Comparison of ENCODE assay signal across 19 cellular contexts in genomic region chrX:80181079-80181478, GRCh38.
DNase-seq lines count a peak whose midpoint lies in the region; TF ChIP-seq lines count a peak whose summit lies in the region.
"Had no signal": no experiment of that assay in that cellular context is flagged by ENCODE, and none has a peak within 500 bp of the region (broad histone marks: within the 10 kb centered on the region; RNA-seq: fewer than 3 reads in every experiment).

No MANE protein-coding gene starts in this region.

- H3K9ac ChIP-seq in KMS-11 (no peak overlapping the region), mammary epithelial cell (ENCODE audit: insufficient read depth, low read length) (no peak overlapping the region)

- whole genome bisulfite sequencing in mammary epithelial cell (ENCODE audit: low coverage, missing lambda C conversion rate) = 40% methylated on average over 1 of the region's 1 CpG

- intact Hi-C loops in mammary epithelial cell (cut with micrococcal nuclease) = no loop called here

- H3K27me3 ChIP-seq in KMS-11 (ENCODE audit: insufficient read depth, low read depth) (no peaks in the 10 kb centered on the region), mammary epithelial cell (ENCODE audit: insufficient read depth, low read length) (no peaks in the 10 kb centered on the region)

- H2AFZ ChIP-seq in KMS-11 (ENCODE audit: low read depth) (no peak overlapping the region), mammary epithelial cell (ENCODE audit: low read depth, low read length) (no peak overlapping the region)

- H3K9me3 Mint-ChIP-seq in progenitor cell of endocrine pancreas (ENCODE audit: low read depth) = peaks cover 21% of the 10 kb centered on the region
- H3K9me3 Mint-ChIP-seq: CD4-positive, alpha-beta memory T cell; stimulated activated naive CD8-positive, alpha-beta T cell treated with anti-CD3 and anti-CD28 coated beads, Interleukin-15, amount 100 ng/mL, for 72 hours had no signal

- no peaks in the 10 kb centered on the region for H3K79me2 ChIP-seq in KMS-11 (ENCODE audit: insufficient read depth, low read depth)
- no peaks in the 10 kb centered on the region for H3K79me2 ChIP-seq in mammary epithelial cell (ENCODE audit: insufficient read depth, low read length)

- H3K36me3 ChIP-seq in KMS-11 (ENCODE audit: insufficient read depth) = no peaks in the 10 kb centered on the region
- H3K36me3 ChIP-seq in mammary epithelial cell (ENCODE audit: insufficient read depth, low read length) = no peaks in the 10 kb centered on the region

- H3K9me3 ChIP-seq in mammary epithelial cell (replicated peaks; ENCODE audit: insufficient read depth, low read length) = no peaks in the 10 kb centered on the region

- no peak overlapping the region for H3K27ac ChIP-seq in KMS-11
- H3K27ac ChIP-seq in mammary epithelial cell (ENCODE audit: insufficient read depth, low read depth, low read length) = no peak overlapping the region
- H3K27ac ChIP-seq: epithelial cell of prostate had no signal

- H3K4me1 ChIP-seq in KMS-11 (ENCODE audit: low read depth, poor library complexity, severe bottlenecking) (no peaks in the 10 kb centered on the region), mammary epithelial cell (ENCODE audit: insufficient read depth, low read length) (no peaks in the 10 kb centered on the region)

- H4K20me1 ChIP-seq in KMS-11 (ENCODE audit: insufficient read depth) = no peaks in the 10 kb centered on the region
- H4K20me1 ChIP-seq in mammary epithelial cell (ENCODE audit: insufficient read depth, low read length) = no peaks in the 10 kb centered on the region

- BruUV-seq in mammary epithelial cell (replicated peaks; lab: Mats Ljungman, UMichigan) = no TSS peak

- H3K4me2 ChIP-seq in KMS-11 (no peak overlapping the region), mammary epithelial cell (ENCODE audit: insufficient read depth, low read depth, low read length) (no peak overlapping the region)

- in situ Hi-C loops in mammary epithelial cell (cut with MboI; ENCODE audit: low sequenced_read_pairs in 2 of 2) = no loop called here

- H3K36me3 Mint-ChIP-seq in progenitor cell of endocrine pancreas (ENCODE audit: insufficient read depth) = no peaks in the 10 kb centered on the region
- H3K36me3 Mint-ChIP-seq: CD4-positive, alpha-beta memory T cell; T-cell had no signal

- no peak overlapping the region for H3K4me3 Mint-ChIP-seq in progenitor cell of endocrine pancreas (ENCODE audit: low read depth)
- H3K4me3 Mint-ChIP-seq: CD4-positive, alpha-beta memory T cell; stimulated activated naive CD8-positive, alpha-beta T cell treated with anti-CD3 and anti-CD28 coated beads, Interleukin-15, amount 100 ng/mL, for 72 hours; T-cell had no signal

- H3K27me3 Mint-ChIP-seq in progenitor cell of endocrine pancreas = no peaks in the 10 kb centered on the region
- H3K27me3 Mint-ChIP-seq: CD4-positive, alpha-beta memory T cell; stimulated activated naive CD8-positive, alpha-beta T cell treated with anti-CD3 and anti-CD28 coated beads, Interleukin-15, amount 100 ng/mL, for 72 hours had no signal

- peak; percentile 44 for DNase-seq in DMS53 (lab: John Stamatoyannopoulos, UW)
- no peak for DNase-seq in DMS53 treated with DMSO at 0.1 percent for 48 hours (lab: John Stamatoyannopoulos, UW; ENCODE audit: unreplicated experiment)
- DNase-seq in mammary epithelial cell = no peak
- no peak for DNase-seq in progenitor cell of endocrine pancreas (ENCODE audit: low spot score, unreplicated experiment)
- no peak for DNase-seq in stimulated activated CD4-positive, alpha-beta T cell treated with anti-CD3 and anti-CD28 coated beads, Interleukin-12 subunit alpha, Interleukin-12 subunit beta, amount 100 ng/mL, for 4 hours
- no peak for DNase-seq in GM20000 (ENCODE audit: low spot score)
- DNase-seq in D341Med (ENCODE audit: low spot score) = no peak
- DNase-seq: activated CD4-positive, CD25-positive, alpha-beta regulatory T cell; activated gamma-delta T cell; CD4-positive, alpha-beta memory T cell; GOT3; kidney; NCI-H1417 treated with DMSO at 0.1 percent for 48 hours; NCI-H510A; posterior cingulate gyrus; stimulated activated naive CD8-positive, alpha-beta T cell treated with anti-CD3 and anti-CD28 coated beads, Interleukin-15, amount 100 ng/mL, for 72 hours; T-cell had no signal

- CTCF ChIA-PET in mammary epithelial cell (lab: Charles Lee; ENCODE audit: low non-redundant PET) = no interaction called here

- H3K27ac Mint-ChIP-seq in progenitor cell of endocrine pancreas = no peak overlapping the region
- H3K27ac Mint-ChIP-seq: CD4-positive, alpha-beta memory T cell; stimulated activated naive CD8-positive, alpha-beta T cell treated with anti-CD3 and anti-CD28 coated beads, Interleukin-15, amount 100 ng/mL, for 72 hours; T-cell had no signal

- peaks cover 3% of the 10 kb centered on the region for H3K4me1 Mint-ChIP-seq in progenitor cell of endocrine pancreas (ENCODE audit: low read depth)
- H3K4me1 Mint-ChIP-seq: CD4-positive, alpha-beta memory T cell; stimulated activated naive CD8-positive, alpha-beta T cell treated with anti-CD3 and anti-CD28 coated beads, Interleukin-15, amount 100 ng/mL, for 72 hours; T-cell had no signal

- dilution Hi-C loops in mammary epithelial cell (cut with HindIII; ENCODE audit: low sequenced_read_pairs) = no loop called here

- TF ChIP-seq CTCF in KMS-11 (conservative IDR thresholded peaks at IDR 0.05; ENCODE audit: low read depth, low read length) (peak; percentile 41), mammary epithelial cell (conservative IDR thresholded peaks at IDR 0.05 in 1 of 2, IDR thresholded peaks at IDR 0.05 in 1 of 2; ENCODE audit: extremely low read depth in 1 of 2, insufficient read depth in 1 of 2, low read depth in 1 of 2, low read length in 2 of 2) (peak; percentile 7 to 28), progenitor cell of endocrine pancreas (IDR thresholded peaks at IDR 0.05; ENCODE audit: unreplicated experiment) (peak; percentile 31), GM20000 (IDR thresholded peaks at IDR 0.05; ENCODE audit: extremely low read depth, missing control alignments) (no peak)

- H3K4me3 ChIP-seq in KMS-11 (IDR thresholded peaks at IDR 0.05; ENCODE audit: insufficient read depth, low read depth, low read length) (no peak overlapping the region), mammary epithelial cell (replicated peaks in 1 of 3; ENCODE audit: insufficient read depth in 1 of 3, low read depth in 2 of 3, low read length in 3 of 3) (no peak overlapping the region)
